In the genomic region with DNA sequence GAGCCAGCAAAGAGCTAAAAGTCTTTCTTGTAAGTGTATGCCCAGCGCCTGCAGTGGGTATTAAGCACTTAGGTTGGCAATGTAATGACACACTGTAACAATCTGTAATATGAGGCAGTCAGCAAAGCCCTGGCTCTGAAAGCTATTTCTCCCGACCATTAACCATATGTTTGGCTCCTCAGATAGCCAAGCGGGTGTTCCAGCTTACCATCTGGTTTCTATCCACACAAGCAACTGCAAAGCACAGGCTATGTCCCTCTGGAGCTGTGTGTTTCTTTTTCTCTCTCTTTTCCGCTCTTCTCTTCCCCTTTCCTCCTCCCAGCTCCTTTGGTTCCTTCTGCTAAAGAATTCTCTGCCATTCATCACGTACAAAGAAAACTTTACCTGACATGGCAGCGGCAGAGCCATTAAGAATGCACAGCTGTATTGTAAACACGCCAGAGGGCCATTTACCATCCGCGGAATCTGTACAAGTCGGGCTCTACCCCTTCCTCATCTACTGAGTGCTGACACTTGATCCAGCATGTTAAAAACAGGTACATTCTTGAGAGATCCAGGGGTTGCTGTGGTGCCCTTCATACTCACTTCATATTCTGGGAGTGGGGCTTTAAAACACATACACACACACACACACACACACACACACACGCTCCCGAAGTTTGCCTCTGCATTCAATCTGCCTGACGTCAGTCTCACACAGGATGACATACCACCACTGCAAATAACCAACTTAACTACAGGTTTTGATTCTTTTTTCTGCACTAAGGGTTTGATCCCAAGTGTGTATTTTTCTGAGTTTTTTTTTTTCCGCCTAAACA, we compare ENCODE assay signal across 9 cellular contexts.
DNase-seq lines count a peak whose midpoint lies in the region; ATAC-seq and TF ChIP-seq lines count a peak whose summit lies in the region.
"Had no signal": no experiment of that assay in that cellular context is flagged by ENCODE, and none has a peak within 500 bp of the region (broad histone marks: within the 10 kb centered on the region; RNA-seq: fewer than 3 reads in every experiment).

No MANE protein-coding gene starts in this region.

- H3K9me3 Mint-ChIP-seq in progenitor cell of endocrine pancreas (ENCODE audit: low read depth) = peaks cover 10% of the 10 kb centered on the region
- H3K9me3 Mint-ChIP-seq in activated T-helper 17 cell treated with anti-CD3 and anti-CD28 coated beads, Interleukin-2, amount 50 U/mL, for 72 hours = peaks cover 7% of the 10 kb centered on the region

- H3K4me1 Mint-ChIP-seq in progenitor cell of endocrine pancreas (ENCODE audit: low read depth) = peaks cover 4% of the 10 kb centered on the region
- H3K4me1 Mint-ChIP-seq in activated T-helper 17 cell treated with anti-CD3 and anti-CD28 coated beads, Interleukin-2, amount 50 U/mL, for 72 hours = peaks cover 29% of the 10 kb centered on the region

- H3K27me3 Mint-ChIP-seq in progenitor cell of endocrine pancreas = no peaks in the 10 kb centered on the region
- H3K27me3 Mint-ChIP-seq in activated T-helper 17 cell treated with anti-CD3 and anti-CD28 coated beads, Interleukin-2, amount 50 U/mL, for 72 hours = no peaks in the 10 kb centered on the region
- H3K27me3 Mint-ChIP-seq: memory B cell had no signal

- no peak overlapping the region for H3K4me3 Mint-ChIP-seq in progenitor cell of endocrine pancreas (ENCODE audit: low read depth)
- H3K4me3 Mint-ChIP-seq in activated T-helper 17 cell treated with anti-CD3 and anti-CD28 coated beads, Interleukin-2, amount 50 U/mL, for 72 hours = no peak overlapping the region
- H3K4me3 Mint-ChIP-seq: memory B cell had no signal

- peak; percentile 49 for DNase-seq in BJ (ENCODE audit: low read depth)
- peak; percentile 14 for DNase-seq in HT-29 (ENCODE audit: low spot score)
- peak; percentile 80 for DNase-seq in SK-N-DZ (ENCODE audit: low spot score)
- DNase-seq in foreskin fibroblast = peak; percentile 73 to 91
- peak; percentile 37 for DNase-seq in progenitor cell of endocrine pancreas (ENCODE audit: low spot score, unreplicated experiment)

- peak overlapping the region; percentile 3; the same call in 1 of the 2 replicates for H3K4me3 ChIP-seq in BJ (ENCODE audit: low read depth, low read length)
- H3K4me3 ChIP-seq in foreskin fibroblast (ENCODE audit: low read depth in 1 of 2, low read length in 2 of 2) = peak overlapping the region; percentile 38 to 57

- POLR2A ChIA-PET in BJ (lab: Charles Lee) = no interaction called here

- no peak for TF ChIP-seq CTCF in BJ (IDR thresholded peaks at IDR 0.05; ENCODE audit: insufficient read depth, low read depth, low read length)
- no peak for TF ChIP-seq CTCF in foreskin fibroblast (IDR thresholded peaks at IDR 0.05; ENCODE audit: low read depth, low read length)
- no peak for TF ChIP-seq CTCF in progenitor cell of endocrine pancreas (IDR thresholded peaks at IDR 0.05; ENCODE audit: unreplicated experiment)

- H3K36me3 ChIP-seq in BJ (ENCODE audit: control insufficient read depth, insufficient read depth, low read length) = no peaks in the 10 kb centered on the region

- CTCF ChIA-PET in BJ (lab: Yijun Ruan, JAX) = interaction anchor here (1.3 to 1.5 kb wide), 2 partner anchors 16 to 68 kb away, joined by 4 read pairs; no protein-coding TSS in a partner anchor

- 0 out of 2 replicates have a peak, but pooled peaks cover 2% of the 10 kb centered on the region for H3K27me3 ChIP-seq in BJ (ENCODE audit: control insufficient read depth, insufficient read depth, low read length)

- H3K36me3 Mint-ChIP-seq in progenitor cell of endocrine pancreas (ENCODE audit: insufficient read depth) = peaks cover 6% of the 10 kb centered on the region
- H3K36me3 Mint-ChIP-seq in activated T-helper 17 cell treated with anti-CD3 and anti-CD28 coated beads, Interleukin-2, amount 50 U/mL, for 72 hours (ENCODE audit: low read depth) = peaks cover 8% of the 10 kb centered on the region

- no peak overlapping the region for H3K27ac Mint-ChIP-seq in progenitor cell of endocrine pancreas
- H3K27ac Mint-ChIP-seq in activated T-helper 17 cell treated with anti-CD3 and anti-CD28 coated beads, Interleukin-2, amount 50 U/mL, for 72 hours = no peak overlapping the region
- H3K27ac Mint-ChIP-seq: memory B cell had no signal

- ATAC-seq in GM18498 (IDR thresholded peaks at IDR 0.05; ENCODE audit: unreplicated experiment) (no peak), HG02610 (IDR thresholded peaks at IDR 0.05; ENCODE audit: unreplicated experiment) (no peak)
- ATAC-seq in activated T-helper 17 cell treated with anti-CD3 and anti-CD28 coated beads, Interleukin-2, amount 50 U/mL, for 72 hours (replicated peaks) = no peak

Comparison
In these comparisons a context has a peak if more than half of its experiments do, and no peak if none do; other contexts are left out.
1. DNase-seq: peak in every context shown above with its lines; median percentile 82 in foreskin fibroblast; 80 in SK-N-DZ; 49 in BJ; 37 in progenitor cell of endocrine pancreas; 14 in HT-29.